ENCODE assay signal across 8 cellular contexts in the genomic region with DNA sequence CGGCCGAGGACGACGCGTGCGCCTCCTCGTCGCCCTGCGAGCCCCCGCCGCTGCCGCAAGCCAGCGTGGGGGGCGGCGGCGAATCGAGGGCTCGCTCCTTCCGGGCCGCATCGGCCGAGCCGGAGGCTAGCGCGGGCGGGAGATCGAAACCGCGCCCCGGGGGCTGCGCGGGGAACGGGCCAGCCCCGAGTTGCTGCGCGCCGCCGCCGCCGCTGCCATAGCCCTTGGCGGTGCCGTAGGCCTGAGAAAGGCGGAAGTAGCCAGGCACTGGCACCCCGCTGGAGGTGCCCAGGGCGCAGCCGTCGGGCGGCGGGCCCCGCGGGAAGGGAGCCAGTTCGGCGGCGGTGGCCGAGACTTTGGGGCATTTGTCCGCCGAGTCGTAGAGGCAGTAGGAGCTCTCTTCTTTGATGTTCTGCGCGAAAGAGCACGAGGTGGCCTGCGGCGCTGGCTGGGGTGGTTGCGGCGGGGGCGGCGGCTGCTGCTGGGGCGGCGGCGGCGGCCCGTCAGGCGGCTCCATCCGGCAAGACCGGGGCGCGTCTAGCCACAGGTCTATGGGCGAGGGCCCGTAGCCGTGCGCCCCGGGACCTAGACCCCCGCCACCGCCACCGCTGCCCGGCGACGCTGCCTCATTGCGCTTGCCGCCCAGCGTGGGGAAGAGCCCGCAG. TPM values are rescaled to one million over a fixed set of nuclear protein-coding genes. Genes with fewer than 3 reads are reported as not detected.
A peak's percentile ranks its signal among the peaks of the same experiment; 100 is the strongest.
DNase-seq lines count a peak whose midpoint lies in the region; ATAC-seq and TF ChIP-seq lines count a peak whose summit lies in the region.

No MANE protein-coding gene starts in this region.

- H3K4me1 ChIP-seq in heart left ventricle (peaks cover 0 to 41% (median 20%) of the 10 kb centered on the region in 12 donors), skeletal muscle satellite cell (ENCODE audit: control insufficient read depth, insufficient read depth, low read length) (peaks cover 52% of the 10 kb centered on the region)

- H3K27me3 ChIP-seq in heart left ventricle (peaks cover 88 to 100% (median 99%) of the 10 kb centered on the region in 9 donors), skeletal muscle satellite cell (ENCODE audit: control insufficient read depth, insufficient read depth, low read length) (no peaks in the 10 kb centered on the region)

- peak overlapping the region in 1 of 12 donors; percentile 91 for H3K27ac ChIP-seq in heart left ventricle

- DNase-seq in activated T-cell treated with anti-CD3 and anti-CD28 coated beads, Interleukin-2, amount 50 U/mL, for 1 hour: peak; percentile 61
- DNase-seq in activated T-cell treated with anti-CD3 and anti-CD28 coated beads for 4 hours (no peak), T1000 (lab: John Stamatoyannopoulos, UW) (peak; percentile 59), heart left ventricle (peak in 1 of 5 donors; percentile 64), GDM1 (lab: John Stamatoyannopoulos, UW) (no peak), NCI-H128 (lab: John Stamatoyannopoulos, UW; ENCODE audit: unreplicated experiment) (no peak)

- H3K36me3 ChIP-seq in heart left ventricle (no peaks in the 10 kb centered on the region), skeletal muscle satellite cell (ENCODE audit: insufficient read depth, low read length) (peaks cover 19% of the 10 kb centered on the region)

- peak overlapping the region; percentile 97 for H3K9ac ChIP-seq in skeletal muscle satellite cell (ENCODE audit: low read depth, low read length)

- TF ChIP-seq POLR2A in heart left ventricle (IDR thresholded peaks at IDR 0.05): no peak

- intact Hi-C loops in heart left ventricle (cut with DNase I): loop anchor here in 1 of 10 donors (10.0 kb wide), 1 partner anchor 1309 kb away; no protein-coding TSS in a partner anchor

- no peaks in the 10 kb centered on the region for H3K9me3 ChIP-seq in heart left ventricle
- H3K9me3 ChIP-seq in skeletal muscle satellite cell (replicated peaks; ENCODE audit: low read length): no peaks in the 10 kb centered on the region

- ATAC-seq in heart left ventricle: peak in 2 of 4 donors; percentile 35 to 56
- no peak for ATAC-seq in HG02852 (IDR thresholded peaks at IDR 0.05; ENCODE audit: unreplicated experiment)

- TF ChIP-seq CTCF in heart left ventricle (IDR thresholded peaks at IDR 0.05): no peak

- peak overlapping the region; percentile 98 for H3K4me2 ChIP-seq in skeletal muscle satellite cell (ENCODE audit: low read length)

- H3K4me3 ChIP-seq in heart left ventricle (peak overlapping the region; percentile 25 to 59 (median 41)), skeletal muscle satellite cell (ENCODE audit: low read length) (peak overlapping the region; percentile 88)

- 1 to 2% (median 1%) methylated on average over 20 to 92 of the region's 92 CpGs for WGBS in heart left ventricle, 4 donors

RNA-seq across cellular contexts. Expression of gene HOXA10, which starts 0.6 kb away (rescaled TPM):
- under 1 TPM in 2 of 9 donors, not detected in 7; 0.18 to 0.36 TPM for total RNA-seq in heart left ventricle
- polyA plus RNA-seq in heart left ventricle: under 1 TPM in 1 of 2 donors, not detected in 1; 0.06 TPM
- total RNA-seq in skeletal muscle satellite cell (2012; rRNA removed): 8.5 and 9.4 TPM in 2 replicates

RNA-seq across cellular contexts. Expression of gene HOXA9, which starts 8.2 kb away (rescaled TPM):
- total RNA-seq in heart left ventricle: under 1 TPM in 1 of 9 donors, not detected in 8; 0.29 TPM
- not detected for polyA plus RNA-seq in heart left ventricle
- 14.6 and 20.3 TPM in 2 replicates for total RNA-seq in skeletal muscle satellite cell (2012; rRNA removed)

RNA-seq across cellular contexts. Expression of gene HOXA11, which starts 11.5 kb away (rescaled TPM):
- total RNA-seq in heart left ventricle: not detected
- polyA plus RNA-seq in heart left ventricle: not detected
- total RNA-seq in skeletal muscle satellite cell (2012; rRNA removed): 3.3 and 3.8 TPM in 2 replicates

RNA-seq across cellular contexts. Expression of gene HOXA7, which starts 17.1 kb away (rescaled TPM):
- under 1 TPM in 1 of 9 donors, not detected in 8; 0.29 TPM for total RNA-seq in heart left ventricle
- polyA plus RNA-seq in heart left ventricle: not detected
- 2.0 and 2.8 TPM in 2 replicates for total RNA-seq in skeletal muscle satellite cell (2012; rRNA removed)

RNA-seq across cellular contexts. Expression of gene HOXA3, which starts 21.2 kb away (rescaled TPM):
- 1 to 10 TPM in 3 of 9 donors, under 1 TPM in 4, not detected in 2; 0.19 to 3.1 (median 0.67) TPM for total RNA-seq in heart left ventricle
- polyA plus RNA-seq in heart left ventricle: under 1 TPM; 0.07 to 0.11 TPM
- total RNA-seq in skeletal muscle satellite cell (2012; rRNA removed): 2.0 and 3.3 TPM in 2 replicates

Comparison
In these comparisons a context has a peak if more than half of its experiments do, and no peak if none do; other contexts are left out.
1. DNase-seq: peak in activated T-cell treated with anti-CD3 and anti-CD28 coated beads, Interleukin-2, amount 50 U/mL, for 1 hour (single experiment) and T1000 (single experiment); none in activated T-cell treated with anti-CD3 and anti-CD28 coated beads for 4 hours (single experiment), GDM1 (single experiment) and NCI-H128 (single experiment).